24 cellular contexts compared by ENCODE assay signal in the genomic region with DNA sequence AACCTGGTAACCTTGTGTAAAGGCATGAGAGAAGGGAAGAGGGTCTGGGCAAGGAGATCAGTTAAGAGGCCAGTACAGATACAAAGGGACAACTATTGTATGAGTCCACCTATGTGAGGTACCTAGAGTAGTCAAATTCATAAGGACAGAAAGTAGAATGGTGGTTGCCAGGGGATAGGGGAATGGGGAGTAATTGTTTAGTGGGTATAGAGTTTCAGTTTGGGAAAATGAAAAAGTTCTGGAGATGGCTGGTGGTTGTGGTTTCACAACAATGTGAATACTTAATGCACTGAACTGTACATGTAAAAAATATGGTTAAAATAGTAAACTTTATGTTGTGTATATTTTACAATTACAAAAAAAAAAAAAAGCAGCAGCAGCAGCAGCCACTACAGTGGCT.
"Had no signal": no experiment of that assay in that cellular context is flagged by ENCODE, and none has a peak within 500 bp of the region (broad histone marks: within the 10 kb centered on the region; RNA-seq: fewer than 3 reads in every experiment).

No MANE protein-coding gene starts in this region.

- H3K27ac ChIP-seq: RWPE1 had no signal

- H3K27me3 ChIP-seq: MG63 had no signal

- ATAC-seq: Panc1, PC-3, T-cell had no signal

- H3K27ac Mint-ChIP-seq: T-cell; T-helper 1 cell treated with Interleukin-12 subunit alpha and Interleukin-12 subunit beta and Interleukin-4 antibody, amounts not matched to agents 30 μg/mL and 1 μg/mL, for 36 hours had no signal

- H3K4me3 ChIP-seq: MG63 had no signal

- H3K4me3 Mint-ChIP-seq: T-cell; T-helper 1 cell treated with Interleukin-12 subunit alpha and Interleukin-12 subunit beta and Interleukin-4 antibody, amounts not matched to agents 30 μg/mL and 1 μg/mL, for 36 hours had no signal

- H3K9me3 ChIP-seq: MG63, SK-N-SH had no signal

- H3K27me3 Mint-ChIP-seq: T-cell had no signal

- H3K9ac ChIP-seq: SK-N-SH had no signal

- H3K9me3 Mint-ChIP-seq: T-cell; T-helper 1 cell treated with Interleukin-12 subunit alpha and Interleukin-12 subunit beta and Interleukin-4 antibody, amounts not matched to agents 30 μg/mL and 1 μg/mL, for 36 hours had no signal

- DNase-seq: Karpas-422; KBM-7; MG63; NCI-H1092; NCI-H1105 treated with DMSO at 0.1 percent for 48 hours; NCI-H1417 treated with DMSO at 0.1 percent for 48 hours; NCI-H146; NCI-H1694 treated with DMSO at 0.1 percent for 48 hours; NCI-H1930; NCI-H2081; NCI-H2171; NCI-H226; NCI-H446; NCI-H510A; NCI-H526; NK-92 treated with Interleukin-12 subunit alpha and Interleukin-12 subunit beta, amount 100 ng/mL, for 24 hours; PC-3; SHP77; SK-N-SH; SW 1271; T-cell had no signal
